In the genomic region with DNA sequence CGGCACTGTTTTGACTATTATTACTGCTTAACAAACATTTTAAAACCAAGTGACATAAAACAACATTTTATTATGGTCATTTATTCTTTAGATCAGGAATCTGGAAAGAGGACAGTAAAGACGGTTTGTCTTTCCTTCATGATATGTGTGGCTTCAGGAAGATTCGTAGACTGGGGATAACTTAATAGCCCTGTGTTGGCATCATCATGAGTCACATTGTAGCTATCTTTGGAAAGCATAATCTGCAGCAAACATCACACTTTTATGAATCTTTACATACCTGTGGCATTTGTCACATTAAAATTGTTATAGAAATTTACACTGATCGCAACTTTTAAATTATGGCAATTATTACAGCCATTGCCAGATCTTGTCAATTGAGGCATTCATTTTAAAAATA, we compare ENCODE assay signal across 22 cellular contexts.
A peak's percentile ranks its signal among the peaks of the same experiment; 100 is the strongest.
DNase-seq lines count a peak whose midpoint lies in the region; ATAC-seq, FAIRE-seq and TF ChIP-seq lines count a peak whose summit lies in the region.
"Had no signal": no experiment of that assay in that cellular context is flagged by ENCODE, and none has a peak within 500 bp of the region (broad histone marks: within the 10 kb centered on the region; RNA-seq: fewer than 3 reads in every experiment).

No MANE protein-coding gene starts in this region.

- POLR2A ChIA-PET in IMR-90 (lab: Charles Lee; ENCODE audit: unreplicated experiment), result no interaction called here

- DNase-seq in AG08395 (ENCODE audit: low spot score) (peak; percentile 11), IMR-90 (peak; percentile 17), astrocyte (ENCODE audit: low read depth) (peak; percentile 40), kidney glomerular epithelial cell (lab: John Stamatoyannopoulos, UW) (peak; percentile 16), heart right ventricle (no peak), NCI-H446 treated with DMSO at 0.1 percent for 48 hours (lab: John Stamatoyannopoulos, UW) (no peak)
- DNase-seq in activated CD8-positive, alpha-beta memory T cell treated with anti-CD3 and anti-CD28 coated beads, Interleukin-2, amount 50 U/mL, for 4 hours, result no peak
- DNase-seq in activated naive CD8-positive, alpha-beta T cell treated with anti-CD3 and anti-CD28 coated beads for 36 hours, result no peak
- DNase-seq: activated CD4-positive, alpha-beta T cell treated with anti-CD3 and anti-CD28 coated beads for 4 hours; C1 segment of cervical spinal cord; Calu3; cerebellar nuclear complex; H9; NCI-H1436 treated with DMSO at 0.1 percent for 48 hours; NCI-H2171 treated with DMSO at 0.1 percent for 48 hours; NCI-H774; occipital lobe; stimulated activated CD4-positive, alpha-beta T cell treated with anti-CD3 and anti-CD28 coated beads, Interleukin-4, amount 100 ng/mL, for 4 hours; stimulated activated naive CD8-positive, alpha-beta T cell treated with anti-CD3 and anti-CD28 coated beads, Interleukin-15, Interleukin-2, amounts not matched to agents 100 U/mL and 50 U/mL, for 24 hours; thyroid gland had no signal

- H4K20me1 ChIP-seq in IMR-90 (ENCODE audit: insufficient read depth, low read length) (no peaks in the 10 kb centered on the region), astrocyte (ENCODE audit: insufficient read depth, low read length) (peaks cover 6% of the 10 kb centered on the region)

- no peak overlapping the region for H4K8ac ChIP-seq in IMR-90 (ENCODE audit: low read depth in 2 of 2, low read length in 2 of 2)

- FAIRE-seq in astrocyte (lab: Jason Lieb, UNC), result no peak
- FAIRE-seq: K562 had no signal

- no peaks in the 10 kb centered on the region for H3K9me1 ChIP-seq in IMR-90 (ENCODE audit: insufficient read depth, low read length)

- no peak overlapping the region for H4K91ac ChIP-seq in IMR-90 (ENCODE audit: insufficient read depth, low read depth, low read length)

- H3K9ac ChIP-seq in IMR-90 (ENCODE audit: low read depth, low read length) (no peak overlapping the region), astrocyte (ENCODE audit: low read length) (no peak overlapping the region)

- H3K4me3 ChIP-seq in IMR-90 (ENCODE audit: insufficient read depth, low read depth, low read length), result no peak overlapping the region
- H3K4me3 ChIP-seq in astrocyte (ENCODE audit: insufficient read depth, low read depth, low read length), result no peak overlapping the region
- no peak overlapping the region for H3K4me3 ChIP-seq in heart right ventricle
- H3K4me3 ChIP-seq: K562, thyroid gland had no signal

- no peak overlapping the region for H2AK9ac ChIP-seq in IMR-90 (replicated peaks; ENCODE audit: low read depth, low read length, poor library complexity)

- dilution Hi-C loops in IMR-90 (cut with HindIII; ENCODE audit: low sequenced_read_pairs, unreplicated experiment), result no loop called here

- no peak overlapping the region for H3K56ac ChIP-seq in IMR-90 (ENCODE audit: extremely low read depth, insufficient read depth, low read length)

- no peak for TF ChIP-seq RAD21 in IMR-90 (IDR thresholded peaks at IDR 0.05; ENCODE audit: low read length)

- H2BK20ac ChIP-seq in IMR-90 (ENCODE audit: low read depth, low read length), result no peak overlapping the region

- peaks cover 4% of the 10 kb centered on the region for H3K9me3 Mint-ChIP-seq in astrocyte (ENCODE audit: unreplicated experiment)
- peaks cover 16% of the 10 kb centered on the region for H3K9me3 Mint-ChIP-seq in activated naive CD8-positive, alpha-beta T cell treated with anti-CD3 and anti-CD28 coated beads for 36 hours
- H3K9me3 Mint-ChIP-seq: H9 had no signal

- H3K36me3 ChIP-seq in IMR-90 (ENCODE audit: control insufficient read depth, insufficient read depth, low read length) (no peaks in the 10 kb centered on the region), astrocyte (ENCODE audit: insufficient read depth, low read length) (no peaks in the 10 kb centered on the region), heart right ventricle (no peaks in the 10 kb centered on the region)
- H3K36me3 ChIP-seq: thyroid gland had no signal

- CTCF ChIA-PET in IMR-90 (lab: Yijun Ruan, JAX), result no interaction called here

- H2AFZ ChIP-seq in IMR-90 (replicated peaks; ENCODE audit: low read length, poor library complexity), result no peak overlapping the region
- no peak overlapping the region for H2AFZ ChIP-seq in astrocyte (ENCODE audit: low read depth, low read length)

- no peak overlapping the region for H2BK120ac ChIP-seq in IMR-90 (ENCODE audit: low read depth, low read length)

- ATAC-seq in IMR-90 (ENCODE audit: low read depth), result no peak
- no peak for ATAC-seq in heart right ventricle
- ATAC-seq: activated naive CD4-positive, alpha-beta T cell treated with anti-CD3 and anti-CD28 coated beads, Interleukin-2, amount 50 U/mL, for 72 hours; K562; stimulated activated naive CD8-positive, alpha-beta T cell treated with anti-CD3 and anti-CD28 coated beads, Interleukin-15, Interleukin-2, amounts not matched to agents 100 U/mL and 50 U/mL, for 24 hours had no signal

- no peak overlapping the region for H3K27ac ChIP-seq in IMR-90 (ENCODE audit: insufficient read depth, low read length)
- H3K27ac ChIP-seq in astrocyte (ENCODE audit: low read depth, low read length), result no peak overlapping the region
- H3K27ac ChIP-seq in heart right ventricle, result no peak overlapping the region
- H3K27ac ChIP-seq: thyroid gland had no signal

- no peak overlapping the region for H3K4me3 Mint-ChIP-seq in astrocyte (ENCODE audit: unreplicated experiment)
- H3K4me3 Mint-ChIP-seq in activated naive CD8-positive, alpha-beta T cell treated with anti-CD3 and anti-CD28 coated beads for 36 hours, result no peak overlapping the region
- H3K4me3 Mint-ChIP-seq: H9 had no signal

- no peak overlapping the region for H3K23ac ChIP-seq in IMR-90 (ENCODE audit: low read depth, low read length)

- intact Hi-C loops in IMR-90 (cut with micrococcal nuclease), result no loop called here
- intact Hi-C loops in heart right ventricle (cut with DNase I), result no loop called here

- H3K4me1 Mint-ChIP-seq in astrocyte (ENCODE audit: low read depth, unreplicated experiment), result peaks cover 21% of the 10 kb centered on the region
- peaks cover 2% of the 10 kb centered on the region for H3K4me1 Mint-ChIP-seq in activated naive CD8-positive, alpha-beta T cell treated with anti-CD3 and anti-CD28 coated beads for 36 hours

- no TSS peak for BruUV-seq in IMR-90 (replicated peaks; lab: Mats Ljungman, UMichigan)

- TF ChIP-seq POLR2A in IMR-90 (IDR thresholded peaks at IDR 0.05; ENCODE audit: low read depth, low read length), result no peak

- no CpG with 5 or more reads among the region's 4 CpGs for WGBS in IMR-90 (ENCODE audit: extremely low coverage in 2 of 2, insufficient read length in 1 of 2), 2 experiments
- 92 to 93% methylated on average over 4 of the region's 4 CpGs for WGBS in heart right ventricle, 2 donors

- H2AK5ac ChIP-seq in IMR-90 (ENCODE audit: low read depth, low read length), result no peak overlapping the region

- H3K4ac ChIP-seq in IMR-90 (ENCODE audit: low read depth, low read length), result no peak overlapping the region

- H3K4me2 ChIP-seq in IMR-90 (ENCODE audit: low read depth, low read length) (no peak overlapping the region), astrocyte (ENCODE audit: low read length) (peak overlapping the region; percentile 72)

- H3K27ac Mint-ChIP-seq in astrocyte (ENCODE audit: unreplicated experiment), result peak overlapping the region; percentile 87
- no peak overlapping the region for H3K27ac Mint-ChIP-seq in activated naive CD8-positive, alpha-beta T cell treated with anti-CD3 and anti-CD28 coated beads for 36 hours
- H3K27ac Mint-ChIP-seq: activated naive CD4-positive, alpha-beta T cell treated with anti-CD3 and anti-CD28 coated beads, Interleukin-2, amount 50 U/mL, for 72 hours; H9 had no signal

- H4K5ac ChIP-seq in IMR-90 (ENCODE audit: low read depth, low read length), result no peak overlapping the region

- H3K9me3 ChIP-seq in IMR-90 (ENCODE audit: control insufficient read depth, insufficient read depth, low read length), result no peaks in the 10 kb centered on the region
- H3K9me3 ChIP-seq in astrocyte (ENCODE audit: insufficient read depth, low read depth, low read length), result no peaks in the 10 kb centered on the region
- no peaks in the 10 kb centered on the region for H3K9me3 ChIP-seq in heart right ventricle
- H3K9me3 ChIP-seq: thyroid gland had no signal

- no peak overlapping the region for H3K18ac ChIP-seq in IMR-90 (ENCODE audit: low read depth, low read length)

- H3K4me1 ChIP-seq in IMR-90 (ENCODE audit: control insufficient read depth, insufficient read depth, low read length), result no peaks in the 10 kb centered on the region
- peaks cover 19% of the 10 kb centered on the region for H3K4me1 ChIP-seq in astrocyte (ENCODE audit: insufficient read depth, low read length)
- peaks cover 0 to 10% (median 0%) of the 10 kb centered on the region in 9 donors for H3K4me1 ChIP-seq in heart right ventricle
- H3K4me1 ChIP-seq: thyroid gland had no signal

- H3K27me3 ChIP-seq in IMR-90 (ENCODE audit: control insufficient read depth, insufficient read depth, low read length) (no peaks in the 10 kb centered on the region), astrocyte (ENCODE audit: insufficient read depth, low read length) (peaks cover 65% of the 10 kb centered on the region), heart right ventricle (peaks cover 0 to 22% (median 12%) of the 10 kb centered on the region in 7 donors)
- H3K27me3 ChIP-seq: thyroid gland had no signal

- TF ChIP-seq CTCF in IMR-90 (conservative IDR thresholded peaks at IDR 0.05; ENCODE audit: low read depth, low read length) (no peak), astrocyte (IDR thresholded peaks at IDR 0.05; ENCODE audit: insufficient read depth, low read depth, low read length) (no peak), heart right ventricle (IDR thresholded peaks at IDR 0.05) (no peak)

- no peak overlapping the region for H3K14ac ChIP-seq in IMR-90 (replicated peaks; ENCODE audit: low read depth, low read length)

- H3K36me3 Mint-ChIP-seq in astrocyte (ENCODE audit: low read depth, unreplicated experiment), result no peaks in the 10 kb centered on the region
- H3K36me3 Mint-ChIP-seq in activated naive CD8-positive, alpha-beta T cell treated with anti-CD3 and anti-CD28 coated beads for 36 hours, result no peaks in the 10 kb centered on the region

- no peak overlapping the region for H2BK15ac ChIP-seq in IMR-90 (ENCODE audit: low read depth, low read length)

- no peaks in the 10 kb centered on the region for H3K79me2 ChIP-seq in astrocyte (ENCODE audit: insufficient read depth, low read length)

- in situ Hi-C loops in IMR-90 (cut with MboI; ENCODE audit: low sequenced_read_pairs), result no loop called here

- no peaks in the 10 kb centered on the region for H3K79me1 ChIP-seq in IMR-90 (ENCODE audit: low read depth in 1 of 2, low read length in 2 of 2)

- H2BK5ac ChIP-seq in IMR-90 (ENCODE audit: low read depth, low read length, poor library complexity, severe bottlenecking), result no peak overlapping the region

- peaks cover 46% of the 10 kb centered on the region for H3K27me3 Mint-ChIP-seq in astrocyte (ENCODE audit: low read depth, unreplicated experiment)
- H3K27me3 Mint-ChIP-seq in activated naive CD8-positive, alpha-beta T cell treated with anti-CD3 and anti-CD28 coated beads for 36 hours, result peaks cover 27% of the 10 kb centered on the region

TF ChIP-seq in IMR-90, 13 proteins besides CTCF, POLR2A, EP300 and RAD21 (continues in another document):
- TF ChIP-seq MXI1 (IDR thresholded peaks at IDR 0.05; ENCODE audit: borderline replicate concordance, low read depth, low read length) (no peak), SMC3 (IDR thresholded peaks at IDR 0.05; ENCODE audit: low read depth, low read length) (no peak)

Comparison
In these comparisons a context has a peak if more than half of its experiments do, and no peak if none do; other contexts are left out.
1. DNase-seq: peak in AG08395 (single experiment), IMR-90 (single experiment), astrocyte (single experiment) and kidney glomerular epithelial cell (single experiment); none in heart right ventricle (0 of 2), NCI-H446 treated with DMSO at 0.1 percent for 48 hours (single experiment), activated CD8-positive, alpha-beta memory T cell treated with anti-CD3 and anti-CD28 coated beads, Interleukin-2, amount 50 U/mL, for 4 hours (single experiment) and activated naive CD8-positive, alpha-beta T cell treated with anti-CD3 and anti-CD28 coated beads for 36 hours (single experiment).